ENCODE assay signal across 2 cellular contexts in the genomic region with DNA sequence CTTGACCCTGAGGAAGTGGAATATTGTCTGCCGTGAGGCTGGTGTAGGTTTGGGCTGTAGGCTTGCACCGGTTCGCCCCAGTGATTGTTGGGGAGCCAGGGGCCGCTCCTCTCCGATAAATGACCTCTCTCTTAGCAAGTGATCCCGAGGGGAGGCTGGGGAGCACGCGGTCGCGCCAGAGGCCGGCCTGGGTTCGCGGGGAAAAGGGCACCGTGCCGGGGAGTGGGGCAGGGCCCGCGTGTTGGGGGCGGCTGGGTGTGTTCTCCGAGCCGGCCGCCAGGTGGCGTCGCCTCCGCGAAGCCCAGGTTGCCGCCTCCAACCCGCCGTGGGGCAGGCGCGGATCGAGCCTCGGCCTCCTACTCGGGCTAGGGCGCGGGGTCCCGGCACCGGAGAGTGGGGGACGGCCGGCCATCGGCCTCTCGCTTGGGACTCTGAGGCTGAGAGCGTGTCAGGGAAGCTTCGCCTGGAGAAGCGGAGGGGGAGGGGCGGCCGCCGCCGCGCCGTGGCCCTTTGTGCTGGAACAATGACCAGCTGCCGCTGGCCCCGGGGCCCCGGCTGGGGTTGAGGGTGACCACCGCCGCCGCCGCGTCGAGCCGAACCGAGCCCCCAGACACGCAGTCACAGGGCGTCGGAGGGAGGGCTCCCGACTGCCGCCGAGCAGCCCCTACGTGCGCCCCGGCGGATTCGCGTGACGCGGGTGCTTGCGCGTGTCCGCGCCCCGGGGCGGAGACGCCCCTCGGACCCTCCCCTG.
TF ChIP-seq lines count a peak whose summit lies in the region.

No MANE protein-coding gene starts in this region.

TF ChIP-seq in HEK293, 187 proteins besides CTCF, POLR2A, EP300 and RAD21 (continued from another document and continues in another):
- TF ChIP-seq ZNF704 (tag by site-specific recombination; IDR thresholded peaks at IDR 0.05), result no peak
- TF ChIP-seq IKZF3 (tag by site-specific recombination; IDR thresholded peaks at IDR 0.05), result 0 out of 2 replicates have a peak, but pooled peaks have one; percentile 43
- TF ChIP-seq, protein P1, sequence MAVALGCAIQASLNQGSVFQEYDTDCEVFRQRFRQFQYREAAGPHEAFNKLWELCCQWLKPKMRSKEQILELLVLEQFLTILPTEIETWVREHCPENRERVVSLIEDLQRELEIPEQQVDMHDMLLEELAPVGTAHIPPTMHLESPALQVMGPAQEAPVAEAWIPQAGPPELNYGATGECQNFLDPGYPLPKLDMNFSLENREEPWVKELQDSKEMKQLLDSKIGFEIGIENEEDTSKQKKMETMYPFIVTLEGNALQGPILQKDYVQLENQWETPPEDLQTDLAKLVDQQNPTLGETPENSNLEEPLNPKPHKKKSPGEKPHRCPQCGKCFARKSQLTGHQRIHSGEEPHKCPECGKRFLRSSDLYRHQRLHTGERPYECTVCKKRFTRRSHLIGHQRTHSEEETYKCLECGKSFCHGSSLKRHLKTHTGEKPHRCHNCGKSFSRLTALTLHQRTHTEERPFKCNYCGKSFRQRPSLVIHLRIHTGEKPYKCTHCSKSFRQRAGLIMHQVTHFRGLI (tag by site-specific recombination; IDR thresholded peaks at IDR 0.05), result peak; percentile 11; the same call in 1 of the 2 replicates
- peak; percentile 92 for TF ChIP-seq GLIS2 (tag by site-specific recombination; IDR thresholded peaks at IDR 0.05)
- no peak for TF ChIP-seq ZNF548 (tag by site-specific recombination; IDR thresholded peaks at IDR 0.05)
- no peak for TF ChIP-seq WT1 (tag by site-specific recombination; IDR thresholded peaks at IDR 0.05)
- TF ChIP-seq SP7 (tag by site-specific recombination; IDR thresholded peaks at IDR 0.05), result peak; percentile 30
- no peak; the same call in 1 of the 2 replicates for TF ChIP-seq TSHZ1 (tag by site-specific recombination; IDR thresholded peaks at IDR 0.05; ENCODE audit: borderline replicate concordance)
- 0 out of 2 replicates have a peak, but pooled peaks have one; percentile 19 for TF ChIP-seq ZBTB48 (tag by site-specific recombination; IDR thresholded peaks at IDR 0.05)
- no peak for TF ChIP-seq ZNF488 (tag by site-specific recombination; IDR thresholded peaks at IDR 0.05)
- no peak; the same call in 1 of the 2 replicates for TF ChIP-seq ZNF639 (tag by site-specific recombination; IDR thresholded peaks at IDR 0.05)
- TF ChIP-seq ZNF169 (tag by site-specific recombination; IDR thresholded peaks at IDR 0.05), result no peak
- TF ChIP-seq KLF1 (tag by site-specific recombination; IDR thresholded peaks at IDR 0.05), result peak; percentile 52
- peak; percentile 64; the same call in 1 of the 2 replicates for TF ChIP-seq ZNF501 (tag by site-specific recombination; IDR thresholded peaks at IDR 0.05)
- TF ChIP-seq EGR2 (tag by site-specific recombination; IDR thresholded peaks at IDR 0.05; ENCODE audit: low read depth), result peak; percentile 34
- peak; percentile 6; the same call in 1 of the 2 replicates for TF ChIP-seq ZIC2 (tag by site-specific recombination; IDR thresholded peaks at IDR 0.05)
- TF ChIP-seq MZF1 (tag by site-specific recombination; IDR thresholded peaks at IDR 0.05; ENCODE audit: borderline replicate concordance), result no peak
- TF ChIP-seq ZNF423 (tag by site-specific recombination; IDR thresholded peaks at IDR 0.05), result 0 out of 2 replicates have a peak, but pooled peaks have one; percentile 8

TF ChIP-seq in WTC11, 78 proteins besides CTCF, POLR2A, EP300 and RAD21 (continued from another document and continues in another):
- no peak for TF ChIP-seq ZNF396 (CRISPR knock-in tag; IDR thresholded peaks at IDR 0.05; ENCODE audit: borderline replicate concordance)
- TF ChIP-seq, protein P2, sequence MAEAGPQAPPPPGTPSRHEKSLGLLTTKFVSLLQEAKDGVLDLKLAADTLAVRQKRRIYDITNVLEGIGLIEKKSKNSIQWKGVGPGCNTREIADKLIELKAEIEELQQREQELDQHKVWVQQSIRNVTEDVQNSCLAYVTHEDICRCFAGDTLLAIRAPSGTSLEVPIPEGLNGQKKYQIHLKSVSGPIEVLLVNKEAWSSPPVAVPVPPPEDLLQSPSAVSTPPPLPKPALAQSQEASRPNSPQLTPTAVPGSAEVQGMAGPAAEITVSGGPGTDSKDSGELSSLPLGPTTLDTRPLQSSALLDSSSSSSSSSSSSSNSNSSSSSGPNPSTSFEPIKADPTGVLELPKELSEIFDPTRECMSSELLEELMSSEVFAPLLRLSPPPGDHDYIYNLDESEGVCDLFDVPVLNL (CRISPR knock-in tag; IDR thresholded peaks at IDR 0.05; ENCODE audit: borderline replicate concordance, low read depth), result no peak
- 0 out of 2 replicates have a peak, but pooled peaks have one; percentile 58 for TF ChIP-seq TP53 (CRISPR knock-in tag; IDR thresholded peaks at IDR 0.05)
- TF ChIP-seq GRHL2 (CRISPR knock-in tag; IDR thresholded peaks at IDR 0.05; ENCODE audit: insufficient replicate concordance, severe bottlenecking), result no peak
- TF ChIP-seq, protein P3, sequence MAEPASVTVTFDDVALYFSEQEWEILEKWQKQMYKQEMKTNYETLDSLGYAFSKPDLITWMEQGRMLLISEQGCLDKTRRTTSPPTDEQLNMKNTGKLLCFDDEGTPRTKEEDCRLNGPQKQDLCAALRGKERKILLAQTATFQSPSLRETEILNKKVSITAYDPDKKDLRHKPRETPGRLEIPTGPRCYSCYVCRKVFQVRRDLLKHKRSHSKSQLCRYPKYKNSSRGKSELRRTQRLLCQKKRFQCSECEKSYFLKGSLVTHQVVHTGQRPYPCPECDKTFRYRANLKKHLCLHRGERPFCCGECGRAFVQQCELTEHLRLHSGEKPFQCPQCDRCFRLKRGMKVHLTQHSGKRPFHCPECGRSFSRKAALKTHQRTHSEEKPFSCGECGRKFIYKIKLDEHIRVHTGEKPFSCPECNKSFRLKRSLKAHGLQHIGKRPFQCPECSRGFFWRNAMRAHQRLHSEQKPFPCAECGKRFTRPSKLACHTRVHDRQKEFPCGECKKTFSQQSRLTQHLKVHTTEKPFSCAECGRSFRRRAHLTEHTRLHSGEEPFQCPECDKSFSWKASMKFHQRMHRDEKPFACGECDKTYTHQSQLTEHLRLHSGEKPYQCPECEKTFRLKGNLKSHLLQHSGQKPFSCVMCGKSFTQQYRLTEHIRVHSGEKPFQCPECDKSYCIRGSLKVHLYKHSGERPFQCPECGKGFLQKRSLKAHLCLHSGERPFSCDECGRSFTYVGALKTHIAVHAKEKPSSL (CRISPR knock-in tag; conservative IDR thresholded peaks at IDR 0.05), result no peak
- TF ChIP-seq PRDM15 (CRISPR knock-in tag; IDR thresholded peaks at IDR 0.05), result no peak
- no peak for TF ChIP-seq ZNF263 (CRISPR knock-in tag; IDR thresholded peaks at IDR 0.05; ENCODE audit: low read depth)
- TF ChIP-seq NR1H2 (CRISPR knock-in tag; IDR thresholded peaks at IDR 0.05), result no peak
- TF ChIP-seq, protein P4, sequence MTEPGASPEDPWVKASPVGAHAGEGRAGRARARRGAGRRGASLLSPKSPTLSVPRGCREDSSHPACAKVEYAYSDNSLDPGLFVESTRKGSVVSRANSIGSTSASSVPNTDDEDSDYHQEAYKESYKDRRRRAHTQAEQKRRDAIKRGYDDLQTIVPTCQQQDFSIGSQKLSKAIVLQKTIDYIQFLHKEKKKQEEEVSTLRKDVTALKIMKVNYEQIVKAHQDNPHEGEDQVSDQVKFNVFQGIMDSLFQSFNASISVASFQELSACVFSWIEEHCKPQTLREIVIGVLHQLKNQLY (CRISPR knock-in tag; IDR thresholded peaks at IDR 0.05), result no peak
- TF ChIP-seq, protein P5, sequence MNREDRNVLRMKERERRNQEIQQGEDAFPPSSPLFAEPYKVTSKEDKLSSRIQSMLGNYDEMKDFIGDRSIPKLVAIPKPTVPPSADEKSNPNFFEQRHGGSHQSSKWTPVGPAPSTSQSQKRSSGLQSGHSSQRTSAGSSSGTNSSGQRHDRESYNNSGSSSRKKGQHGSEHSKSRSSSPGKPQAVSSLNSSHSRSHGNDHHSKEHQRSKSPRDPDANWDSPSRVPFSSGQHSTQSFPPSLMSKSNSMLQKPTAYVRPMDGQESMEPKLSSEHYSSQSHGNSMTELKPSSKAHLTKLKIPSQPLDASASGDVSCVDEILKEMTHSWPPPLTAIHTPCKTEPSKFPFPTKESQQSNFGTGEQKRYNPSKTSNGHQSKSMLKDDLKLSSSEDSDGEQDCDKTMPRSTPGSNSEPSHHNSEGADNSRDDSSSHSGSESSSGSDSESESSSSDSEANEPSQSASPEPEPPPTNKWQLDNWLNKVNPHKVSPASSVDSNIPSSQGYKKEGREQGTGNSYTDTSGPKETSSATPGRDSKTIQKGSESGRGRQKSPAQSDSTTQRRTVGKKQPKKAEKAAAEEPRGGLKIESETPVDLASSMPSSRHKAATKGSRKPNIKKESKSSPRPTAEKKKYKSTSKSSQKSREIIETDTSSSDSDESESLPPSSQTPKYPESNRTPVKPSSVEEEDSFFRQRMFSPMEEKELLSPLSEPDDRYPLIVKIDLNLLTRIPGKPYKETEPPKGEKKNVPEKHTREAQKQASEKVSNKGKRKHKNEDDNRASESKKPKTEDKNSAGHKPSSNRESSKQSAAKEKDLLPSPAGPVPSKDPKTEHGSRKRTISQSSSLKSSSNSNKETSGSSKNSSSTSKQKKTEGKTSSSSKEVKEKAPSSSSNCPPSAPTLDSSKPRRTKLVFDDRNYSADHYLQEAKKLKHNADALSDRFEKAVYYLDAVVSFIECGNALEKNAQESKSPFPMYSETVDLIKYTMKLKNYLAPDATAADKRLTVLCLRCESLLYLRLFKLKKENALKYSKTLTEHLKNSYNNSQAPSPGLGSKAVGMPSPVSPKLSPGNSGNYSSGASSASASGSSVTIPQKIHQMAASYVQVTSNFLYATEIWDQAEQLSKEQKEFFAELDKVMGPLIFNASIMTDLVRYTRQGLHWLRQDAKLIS (CRISPR knock-in tag; IDR thresholded peaks at IDR 0.05; ENCODE audit: borderline replicate concordance), result no peak
- peak; percentile 29; the same call in 1 of the 2 replicates for TF ChIP-seq CREB1 (CRISPR knock-in tag; IDR thresholded peaks at IDR 0.05)
- TF ChIP-seq IRF2 (CRISPR knock-in tag; IDR thresholded peaks at IDR 0.05; ENCODE audit: borderline replicate concordance, low read depth), result no peak
- TF ChIP-seq EMX1 (CRISPR knock-in tag; IDR thresholded peaks at IDR 0.05), result no peak
- TF ChIP-seq NR2C2 (CRISPR knock-in tag; IDR thresholded peaks at IDR 0.05), result no peak
- no peak for TF ChIP-seq MYBL2 (CRISPR knock-in tag; IDR thresholded peaks at IDR 0.05)
- TF ChIP-seq ZNF532 (CRISPR knock-in tag; IDR thresholded peaks at IDR 0.05; ENCODE audit: borderline replicate concordance), result no peak
- peak; percentile 61; the same call in 1 of the 2 replicates for TF ChIP-seq ELF4 (CRISPR knock-in tag; IDR thresholded peaks at IDR 0.05; ENCODE audit: low read depth)
- 0 out of 2 replicates have a peak, but pooled peaks have one; percentile 71 for TF ChIP-seq ZNF138 (CRISPR knock-in tag; conservative IDR thresholded peaks at IDR 0.05)
- peak; percentile 56; the same call in 1 of the 2 replicates for TF ChIP-seq KAT7 (CRISPR knock-in tag; IDR thresholded peaks at IDR 0.05; ENCODE audit: borderline replicate concordance)
- no peak for TF ChIP-seq TCF7 (CRISPR knock-in tag; IDR thresholded peaks at IDR 0.05; ENCODE audit: low read depth)
- no peak for TF ChIP-seq ZNF121 (CRISPR knock-in tag; IDR thresholded peaks at IDR 0.05)
- no peak for TF ChIP-seq SMAD4 (CRISPR knock-in tag; IDR thresholded peaks at IDR 0.05)
- TF ChIP-seq RELA (CRISPR knock-in tag; IDR thresholded peaks at IDR 0.05; ENCODE audit: borderline replicate concordance), result no peak
- no peak for TF ChIP-seq OVOL2 (CRISPR knock-in tag; IDR thresholded peaks at IDR 0.05; ENCODE audit: borderline replicate concordance)
